In genomic region chr10:120514035-120514620, GRCh38 we compare ENCODE assay signal across 11 cellular contexts. TPM values are rescaled to one million over a fixed set of nuclear protein-coding genes. Genes with fewer than 3 reads are reported as not detected.
DNase-seq lines count a peak whose midpoint lies in the region; ATAC-seq and TF ChIP-seq lines count a peak whose summit lies in the region.
"Had no signal": no experiment of that assay in that cellular context is flagged by ENCODE, and none has a peak within 500 bp of the region (broad histone marks: within the 10 kb centered on the region; RNA-seq: fewer than 3 reads in every experiment).

No MANE protein-coding gene starts in this region.

- no peaks in the 10 kb centered on the region for H3K27me3 Mint-ChIP-seq in T-helper 2 cell treated with Interferon-gamma antibody and Interleukin-4, amounts not matched to agents 5 μg/mL and 100 μg/mL, for 36 hours (ENCODE audit: low read depth)

- ATAC-seq in RWPE2 (ENCODE audit: low read depth) (peak; percentile 46; the same call in 1 of the 3 replicates), GM19324 (IDR thresholded peaks at IDR 0.05; ENCODE audit: low FRiP score, unreplicated experiment) (no peak), GM19452 (IDR thresholded peaks at IDR 0.05; ENCODE audit: unreplicated experiment) (no peak)

- H3K9me3 Mint-ChIP-seq in T-helper 2 cell treated with Interferon-gamma antibody and Interleukin-4, amounts not matched to agents 5 μg/mL and 100 μg/mL, for 36 hours, result no peaks in the 10 kb centered on the region

- no peak overlapping the region for H3K4me3 ChIP-seq in RWPE2 (ENCODE audit: severe bottlenecking)
- no peak overlapping the region for H3K4me3 ChIP-seq in fibroblast of villous mesenchyme (ENCODE audit: low read depth, low read length)
- H3K4me3 ChIP-seq: SK-N-MC, tibial artery had no signal

- no peak overlapping the region for H3K27ac Mint-ChIP-seq in T-helper 2 cell treated with Interferon-gamma antibody and Interleukin-4, amounts not matched to agents 5 μg/mL and 100 μg/mL, for 36 hours

- no peak overlapping the region for H3K27ac ChIP-seq in RWPE2 (ENCODE audit: poor library complexity, severe bottlenecking)
- H3K27ac ChIP-seq: SK-N-MC, tibial artery had no signal

- H3K9me3 ChIP-seq in RWPE2 (ENCODE audit: severe bottlenecking), result no peaks in the 10 kb centered on the region
- H3K9me3 ChIP-seq: tibial artery had no signal

- H3K4me1 Mint-ChIP-seq in T-helper 2 cell treated with Interferon-gamma antibody and Interleukin-4, amounts not matched to agents 5 μg/mL and 100 μg/mL, for 36 hours (ENCODE audit: low read depth), result no peaks in the 10 kb centered on the region

- H3K36me3 ChIP-seq in RWPE2 (ENCODE audit: low read depth), result no peaks in the 10 kb centered on the region
- H3K36me3 ChIP-seq: tibial artery had no signal

- peak in 2 of 3 donors; percentile 1 to 13 for DNase-seq in stimulated activated CD4-positive, alpha-beta T cell treated with anti-CD3 and anti-CD28 coated beads, Interleukin-12 subunit alpha, Interleukin-12 subunit beta, amount 100 ng/mL, for 48 hours (ENCODE audit: low read depth in 2 of 3, low spot score in 1 of 3)
- no peak for DNase-seq in stimulated activated CD4-positive, alpha-beta T cell treated with anti-CD3 and anti-CD28 coated beads, Interleukin-4, amount 100 ng/mL, for 24 hours
- no peak for DNase-seq in RWPE2 (ENCODE audit: low spot score)
- peak; percentile 41 for DNase-seq in fibroblast of villous mesenchyme (ENCODE audit: low read depth)
- DNase-seq in T-helper 2 cell treated with Interferon-gamma antibody and Interleukin-4, amounts not matched to agents 5 μg/mL and 100 μg/mL, for 36 hours (ENCODE audit: low spot score), result no peak
- DNase-seq in DMS153 treated with DMSO at 0.1 percent for 48 hours (lab: John Stamatoyannopoulos, UW; ENCODE audit: unreplicated experiment), result no peak
- DNase-seq: DMS79 treated with DMSO at 0.1 percent for 48 hours, tibial artery had no signal

- H3K27me3 ChIP-seq in RWPE2 (ENCODE audit: insufficient read depth, poor library complexity, severe bottlenecking), result no peaks in the 10 kb centered on the region
- H3K27me3 ChIP-seq: tibial artery had no signal

- H3K4me3 Mint-ChIP-seq in T-helper 2 cell treated with Interferon-gamma antibody and Interleukin-4, amounts not matched to agents 5 μg/mL and 100 μg/mL, for 36 hours, result no peak overlapping the region

- peaks cover 17% of the 10 kb centered on the region for H3K4me1 ChIP-seq in RWPE2 (ENCODE audit: insufficient read depth, poor library complexity, severe bottlenecking)
- H3K4me1 ChIP-seq: tibial artery had no signal

- no peaks in the 10 kb centered on the region for H3K36me3 Mint-ChIP-seq in T-helper 2 cell treated with Interferon-gamma antibody and Interleukin-4, amounts not matched to agents 5 μg/mL and 100 μg/mL, for 36 hours (ENCODE audit: low read depth)

- TF ChIP-seq CTCF in RWPE2 (IDR thresholded peaks at IDR 0.05; ENCODE audit: poor library complexity, severe bottlenecking) (no peak), fibroblast of villous mesenchyme (IDR thresholded peaks at IDR 0.05; ENCODE audit: insufficient read depth, low read depth, low read length) (no peak)

RNA-seq across cellular contexts. Expression of gene PLPP4, which starts 57.1 kb away (rescaled TPM):
- total RNA-seq in fibroblast of villous mesenchyme, result 0.86 and 4.2 TPM in 2 replicates

Comparison
In these comparisons a context has a peak if more than half of its experiments do, and no peak if none do; other contexts are left out.
1. DNase-seq: peak in stimulated activated CD4-positive, alpha-beta T cell treated with anti-CD3 and anti-CD28 coated beads, Interleukin-12 subunit alpha, Interleukin-12 subunit beta, amount 100 ng/mL, for 48 hours (2 of 3) and fibroblast of villous mesenchyme (single experiment); none in stimulated activated CD4-positive, alpha-beta T cell treated with anti-CD3 and anti-CD28 coated beads, Interleukin-4, amount 100 ng/mL, for 24 hours (single experiment), RWPE2 (single experiment), T-helper 2 cell treated with Interferon-gamma antibody and Interleukin-4, amounts not matched to agents 5 μg/mL and 100 μg/mL, for 36 hours (single experiment) and DMS153 treated with DMSO at 0.1 percent for 48 hours (single experiment).